1 cellular context compared by ENCODE assay signal in the genomic region with DNA sequence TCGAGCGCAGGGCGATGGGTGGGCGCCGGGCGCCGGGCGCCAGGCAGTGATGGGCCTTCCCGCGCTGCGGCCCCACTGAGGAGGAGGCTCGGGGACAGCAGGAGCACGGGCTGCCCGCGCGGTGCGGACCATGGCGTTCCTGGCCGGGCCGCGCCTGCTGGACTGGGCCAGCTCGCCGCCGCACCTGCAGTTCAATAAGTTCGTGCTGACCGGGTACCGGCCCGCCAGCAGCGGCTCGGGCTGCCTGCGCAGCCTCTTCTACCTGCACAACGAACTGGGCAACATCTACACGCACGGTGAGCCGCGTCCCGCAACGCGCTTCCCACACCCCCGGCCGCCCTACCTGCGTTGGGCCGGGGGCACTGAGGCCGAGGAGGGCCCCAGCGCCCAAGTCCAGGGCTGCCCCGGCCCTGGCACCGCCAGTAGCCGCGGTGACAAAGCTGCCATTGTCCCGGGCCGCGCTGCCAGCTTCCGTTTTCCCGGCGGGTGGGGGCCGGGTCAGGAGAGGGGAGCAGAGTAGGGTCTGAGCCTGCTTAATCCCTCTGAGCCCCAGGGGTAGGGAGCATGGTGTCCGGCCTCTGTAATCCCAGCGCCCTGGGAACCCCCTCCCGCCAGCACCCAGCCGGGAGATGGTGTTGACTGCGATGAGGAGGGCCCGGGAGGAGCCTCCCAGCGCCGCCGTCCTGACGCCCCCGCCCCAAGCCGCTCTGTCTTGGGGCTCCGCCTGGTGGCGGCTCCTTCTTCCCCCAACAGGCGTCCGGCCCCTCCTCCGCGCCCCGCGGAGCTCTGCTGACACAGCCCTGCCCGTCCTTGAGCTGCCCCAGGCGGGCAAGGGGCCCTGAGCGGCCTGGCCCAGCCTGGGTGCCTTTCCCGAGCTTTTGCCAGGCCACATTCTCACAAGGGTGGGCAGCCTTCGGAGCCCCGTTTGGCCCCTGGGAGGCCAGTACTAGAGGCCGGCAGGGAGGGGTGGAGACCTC.
TF ChIP-seq lines count a peak whose summit lies in the region.

No MANE protein-coding gene starts in this region.

TF ChIP-seq in K562, 482 proteins besides CTCF, POLR2A, EP300 and RAD21 (continued from another document and continues in another):
- TF ChIP-seq, protein P1, sequence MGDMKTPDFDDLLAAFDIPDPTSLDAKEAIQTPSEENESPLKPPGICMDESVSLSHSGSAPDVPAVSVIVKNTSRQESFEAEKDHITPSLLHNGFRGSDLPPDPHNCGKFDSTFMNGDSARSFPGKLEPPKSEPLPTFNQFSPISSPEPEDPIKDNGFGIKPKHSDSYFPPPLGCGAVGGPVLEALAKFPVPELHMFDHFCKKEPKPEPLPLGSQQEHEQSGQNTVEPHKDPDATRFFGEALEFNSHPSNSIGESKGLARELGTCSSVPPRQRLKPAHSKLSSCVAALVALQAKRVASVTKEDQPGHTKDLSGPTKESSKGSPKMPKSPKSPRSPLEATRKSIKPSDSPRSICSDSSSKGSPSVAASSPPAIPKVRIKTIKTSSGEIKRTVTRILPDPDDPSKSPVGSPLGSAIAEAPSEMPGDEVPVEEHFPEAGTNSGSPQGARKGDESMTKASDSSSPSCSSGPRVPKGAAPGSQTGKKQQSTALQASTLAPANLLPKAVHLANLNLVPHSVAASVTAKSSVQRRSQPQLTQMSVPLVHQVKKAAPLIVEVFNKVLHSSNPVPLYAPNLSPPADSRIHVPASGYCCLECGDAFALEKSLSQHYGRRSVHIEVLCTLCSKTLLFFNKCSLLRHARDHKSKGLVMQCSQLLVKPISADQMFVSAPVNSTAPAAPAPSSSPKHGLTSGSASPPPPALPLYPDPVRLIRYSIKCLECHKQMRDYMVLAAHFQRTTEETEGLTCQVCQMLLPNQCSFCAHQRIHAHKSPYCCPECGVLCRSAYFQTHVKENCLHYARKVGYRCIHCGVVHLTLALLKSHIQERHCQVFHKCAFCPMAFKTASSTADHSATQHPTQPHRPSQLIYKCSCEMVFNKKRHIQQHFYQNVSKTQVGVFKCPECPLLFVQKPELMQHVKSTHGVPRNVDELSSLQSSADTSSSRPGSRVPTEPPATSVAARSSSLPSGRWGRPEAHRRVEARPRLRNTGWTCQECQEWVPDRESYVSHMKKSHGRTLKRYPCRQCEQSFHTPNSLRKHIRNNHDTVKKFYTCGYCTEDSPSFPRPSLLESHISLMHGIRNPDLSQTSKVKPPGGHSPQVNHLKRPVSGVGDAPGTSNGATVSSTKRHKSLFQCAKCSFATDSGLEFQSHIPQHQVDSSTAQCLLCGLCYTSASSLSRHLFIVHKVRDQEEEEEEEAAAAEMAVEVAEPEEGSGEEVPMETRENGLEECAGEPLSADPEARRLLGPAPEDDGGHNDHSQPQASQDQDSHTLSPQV (IDR thresholded peaks at IDR 0.05), result peak; percentile 31; the same call in 1 of the 2 replicates
- TF ChIP-seq, protein P2, sequence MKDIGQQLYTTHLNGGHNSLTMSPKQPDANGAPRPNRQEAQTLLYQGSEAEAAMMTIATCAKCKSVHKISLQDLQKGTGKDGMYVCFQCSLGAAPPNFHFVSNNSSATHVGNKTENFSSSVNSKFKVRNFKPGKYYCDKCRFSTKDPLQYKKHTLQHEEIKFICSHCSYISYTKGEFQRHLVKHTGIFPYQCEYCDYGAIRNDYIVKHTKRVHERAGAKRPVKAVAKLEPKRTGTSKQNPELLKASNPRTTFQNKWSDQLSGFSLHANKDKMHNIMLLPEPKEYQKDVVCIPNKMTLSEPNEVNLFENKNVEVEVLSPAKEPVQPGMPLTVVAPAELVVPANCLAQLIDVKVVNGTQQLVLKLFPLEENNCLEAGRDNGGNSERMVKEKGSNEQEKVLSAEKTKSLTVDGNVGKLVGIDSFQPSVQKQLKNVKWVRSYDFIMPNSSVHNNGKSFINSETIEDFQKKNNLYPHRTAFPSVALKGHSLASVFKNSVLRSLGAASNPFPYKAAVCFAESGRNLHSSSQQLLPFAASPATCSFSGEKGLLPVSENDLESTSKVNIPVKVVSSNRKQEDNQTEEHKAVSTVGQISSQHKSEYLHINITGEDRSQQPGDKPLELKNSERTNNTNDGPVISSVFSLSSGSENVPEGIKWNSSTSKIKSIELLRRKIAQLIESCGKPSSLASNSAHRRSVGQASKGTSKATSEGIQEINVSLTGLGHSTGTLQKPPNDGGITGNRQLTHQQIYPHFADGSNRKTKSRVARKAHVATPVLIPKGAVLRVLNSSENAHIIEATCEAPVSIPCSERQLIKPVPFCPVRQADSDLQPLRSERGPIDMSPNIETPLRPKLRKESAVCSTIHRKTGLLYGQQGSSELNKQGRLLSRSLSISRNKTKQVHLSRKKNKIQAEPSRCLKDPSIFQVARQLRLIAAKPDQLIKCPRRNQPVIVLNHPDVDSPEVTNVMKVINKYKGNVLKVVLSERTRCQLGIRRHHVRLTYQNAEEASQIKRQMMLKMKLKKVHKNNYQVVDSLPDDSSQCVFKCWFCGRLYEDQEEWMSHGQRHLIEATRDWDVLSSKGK (CRISPR knock-in tag; IDR thresholded peaks at IDR 0.05), result no peak
- TF ChIP-seq, protein P3, sequence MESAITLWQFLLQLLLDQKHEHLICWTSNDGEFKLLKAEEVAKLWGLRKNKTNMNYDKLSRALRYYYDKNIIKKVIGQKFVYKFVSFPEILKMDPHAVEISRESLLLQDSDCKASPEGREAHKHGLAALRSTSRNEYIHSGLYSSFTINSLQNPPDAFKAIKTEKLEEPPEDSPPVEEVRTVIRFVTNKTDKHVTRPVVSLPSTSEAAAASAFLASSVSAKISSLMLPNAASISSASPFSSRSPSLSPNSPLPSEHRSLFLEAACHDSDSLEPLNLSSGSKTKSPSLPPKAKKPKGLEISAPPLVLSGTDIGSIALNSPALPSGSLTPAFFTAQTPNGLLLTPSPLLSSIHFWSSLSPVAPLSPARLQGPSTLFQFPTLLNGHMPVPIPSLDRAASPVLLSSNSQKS (CRISPR knock-in tag; IDR thresholded peaks at IDR 0.05), result 0 out of 2 replicates have a peak, but pooled peaks have one; percentile 48
- no peak for TF ChIP-seq ATF1 (CRISPR knock-in tag; IDR thresholded peaks at IDR 0.05)
- peak; percentile 38; the same call in 1 of the 2 replicates for TF ChIP-seq ATF1 (tag; IDR thresholded peaks at IDR 0.05)
- TF ChIP-seq, protein P4, sequence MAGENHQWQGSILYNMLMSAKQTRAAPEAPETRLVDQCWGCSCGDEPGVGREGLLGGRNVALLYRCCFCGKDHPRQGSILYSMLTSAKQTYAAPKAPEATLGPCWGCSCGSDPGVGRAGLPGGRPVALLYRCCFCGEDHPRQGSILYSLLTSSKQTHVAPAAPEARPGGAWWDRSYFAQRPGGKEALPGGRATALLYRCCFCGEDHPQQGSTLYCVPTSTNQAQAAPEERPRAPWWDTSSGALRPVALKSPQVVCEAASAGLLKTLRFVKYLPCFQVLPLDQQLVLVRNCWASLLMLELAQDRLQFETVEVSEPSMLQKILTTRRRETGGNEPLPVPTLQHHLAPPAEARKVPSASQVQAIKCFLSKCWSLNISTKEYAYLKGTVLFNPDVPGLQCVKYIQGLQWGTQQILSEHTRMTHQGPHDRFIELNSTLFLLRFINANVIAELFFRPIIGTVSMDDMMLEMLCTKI (IDR thresholded peaks at IDR 0.05; ENCODE audit: partially characterized antibody), result no peak
- no peak for TF ChIP-seq BRD9 (IDR thresholded peaks at IDR 0.05; ENCODE audit: low read depth, partially characterized antibody)
- TF ChIP-seq FOXP1 (CRISPR knock-in tag; IDR thresholded peaks at IDR 0.05), result no peak
- TF ChIP-seq BHLHE40 (IDR thresholded peaks at IDR 0.05; ENCODE audit: low read length), result no peak
- no peak for TF ChIP-seq HEY1 (CRISPR knock-in tag; IDR thresholded peaks at IDR 0.05; ENCODE audit: borderline replicate concordance)
- peak; percentile 25; the same call in 1 of the 2 replicates for TF ChIP-seq GATAD2B (IDR thresholded peaks at IDR 0.05; ENCODE audit: borderline replicate concordance)
- no peak for TF ChIP-seq RBM15 (IDR thresholded peaks at IDR 0.05; ENCODE audit: insufficient read depth, low read length)
- TF ChIP-seq FOXK1 (CRISPR knock-in tag; IDR thresholded peaks at IDR 0.05; ENCODE audit: borderline replicate concordance), result no peak
- TF ChIP-seq EHMT2 (IDR thresholded peaks at IDR 0.05), result no peak
- no peak for TF ChIP-seq ZNF174 (CRISPR knock-in tag; IDR thresholded peaks at IDR 0.05)
- TF ChIP-seq TCF3 (CRISPR knock-in tag; IDR thresholded peaks at IDR 0.05), result no peak
- TF ChIP-seq, protein P5, sequence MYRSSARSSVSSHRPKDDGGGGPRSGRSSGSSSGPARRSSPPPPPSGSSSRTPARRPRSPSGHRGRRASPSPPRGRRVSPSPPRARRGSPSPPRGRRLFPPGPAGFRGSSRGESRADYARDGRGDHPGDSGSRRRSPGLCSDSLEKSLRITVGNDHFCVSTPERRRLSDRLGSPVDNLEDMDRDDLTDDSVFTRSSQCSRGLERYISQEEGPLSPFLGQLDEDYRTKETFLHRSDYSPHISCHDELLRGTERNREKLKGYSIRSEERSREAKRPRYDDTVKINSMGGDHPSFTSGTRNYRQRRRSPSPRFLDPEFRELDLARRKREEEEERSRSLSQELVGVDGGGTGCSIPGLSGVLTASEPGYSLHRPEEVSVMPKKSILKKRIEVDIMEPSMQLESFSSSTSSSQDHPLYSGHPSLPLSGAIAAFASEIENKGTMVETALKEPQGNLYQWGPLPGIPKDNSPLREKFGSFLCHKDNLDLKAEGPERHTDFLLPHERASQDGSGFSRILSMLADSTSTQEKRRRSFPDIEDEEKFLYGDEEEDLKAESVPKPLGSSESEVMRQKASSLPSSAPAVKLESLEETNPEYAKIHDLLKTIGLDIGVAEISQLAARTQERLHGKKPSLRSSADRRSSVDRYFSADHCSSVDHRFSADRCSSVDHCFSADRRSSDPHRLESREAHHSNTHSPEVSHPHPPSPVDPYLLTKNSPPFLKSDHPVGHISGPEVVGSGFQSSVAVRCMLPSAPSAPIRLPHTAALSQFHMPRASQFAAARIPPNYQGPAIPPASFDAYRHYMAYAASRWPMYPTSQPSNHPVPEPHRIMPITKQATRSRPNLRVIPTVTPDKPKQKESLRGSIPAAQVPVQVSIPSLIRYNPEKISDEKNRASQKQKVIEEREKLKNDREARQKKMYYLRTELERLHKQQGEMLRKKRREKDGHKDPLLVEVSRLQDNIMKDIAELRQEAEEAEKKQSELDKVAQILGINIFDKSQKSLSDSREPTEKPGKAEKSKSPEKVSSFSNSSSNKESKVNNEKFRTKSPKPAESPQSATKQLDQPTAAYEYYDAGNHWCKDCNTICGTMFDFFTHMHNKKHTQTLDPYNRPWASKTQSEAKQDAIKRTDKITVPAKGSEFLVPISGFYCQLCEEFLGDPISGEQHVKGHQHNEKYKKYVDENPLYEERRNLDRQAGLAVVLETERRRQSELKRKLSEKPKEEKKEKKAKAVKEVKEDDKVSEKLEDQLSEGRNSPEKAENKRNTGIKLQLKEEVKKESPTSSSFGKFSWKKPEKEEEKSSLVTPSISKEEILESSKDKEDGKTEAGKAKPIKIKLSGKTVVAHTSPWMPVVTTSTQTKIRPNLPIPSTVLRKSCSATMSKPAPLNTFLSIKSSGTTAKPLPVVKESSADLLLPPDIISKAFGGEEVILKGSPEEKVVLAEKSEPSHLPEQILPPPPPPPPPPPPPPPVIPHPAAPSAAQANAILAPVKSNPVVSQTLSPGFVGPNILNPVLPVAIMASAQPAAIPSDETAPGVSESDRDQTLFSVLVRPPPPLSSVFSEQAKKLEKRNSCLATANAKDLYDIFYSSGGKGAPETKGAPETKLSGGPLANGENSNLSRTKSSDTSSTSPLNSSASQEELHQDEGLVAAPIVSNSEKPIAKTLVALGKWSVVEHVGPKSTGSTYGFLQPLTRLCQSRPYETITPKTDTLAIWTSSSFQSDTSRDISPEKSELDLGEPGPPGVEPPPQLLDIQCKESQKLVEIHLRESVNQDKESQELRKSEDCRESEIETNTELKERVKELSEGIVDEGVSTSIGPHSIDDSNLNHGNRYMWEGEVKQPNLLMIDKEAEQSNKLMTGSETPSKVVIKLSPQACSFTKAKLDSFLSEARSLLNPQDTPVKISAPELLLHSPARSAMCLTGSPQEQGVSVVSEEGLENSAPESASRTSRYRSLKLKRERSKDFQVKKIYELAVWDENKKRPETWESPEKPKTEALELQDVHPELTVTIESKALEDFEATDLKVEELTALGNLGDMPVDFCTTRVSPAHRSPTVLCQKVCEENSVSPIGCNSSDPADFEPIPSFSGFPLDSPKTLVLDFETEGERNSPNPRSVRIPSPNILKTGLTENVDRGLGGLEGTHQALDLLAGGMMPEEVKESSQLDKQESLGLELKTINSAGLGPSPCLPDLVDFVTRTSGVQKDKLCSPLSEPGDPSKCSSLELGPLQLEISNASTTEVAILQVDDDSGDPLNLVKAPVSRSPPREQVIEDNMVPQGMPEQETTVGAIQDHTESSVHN (IDR thresholded peaks at IDR 0.05; ENCODE audit: borderline replicate concordance in 1 of 2, low read depth in 1 of 2), result no peak
- no peak for TF ChIP-seq ZNF384 (IDR thresholded peaks at IDR 0.05; ENCODE audit: low read depth, low read length)
- no peak for TF ChIP-seq KLF1 (tag; IDR thresholded peaks at IDR 0.05)
- no peak for TF ChIP-seq ERF (CRISPR knock-in tag; IDR thresholded peaks at IDR 0.05)
- no peak for TF ChIP-seq NR2F6 (CRISPR knock-in tag; IDR thresholded peaks at IDR 0.05)
- no peak for TF ChIP-seq KAT8 (IDR thresholded peaks at IDR 0.05; ENCODE audit: low read depth)
- TF ChIP-seq GTF2A2 (tag; IDR thresholded peaks at IDR 0.05), result no peak
- no peak for TF ChIP-seq MEF2A (IDR thresholded peaks at IDR 0.05; ENCODE audit: control insufficient read depth, low read depth, low read length)
- no peak for TF ChIP-seq RBM34 (IDR thresholded peaks at IDR 0.05; ENCODE audit: borderline replicate concordance, insufficient read depth, low read length)
- TF ChIP-seq FOXJ3 (CRISPR knock-in tag; IDR thresholded peaks at IDR 0.05), result no peak
- TF ChIP-seq MCM5 (IDR thresholded peaks at IDR 0.05; ENCODE audit: low read depth), result no peak
- TF ChIP-seq, protein P6, sequence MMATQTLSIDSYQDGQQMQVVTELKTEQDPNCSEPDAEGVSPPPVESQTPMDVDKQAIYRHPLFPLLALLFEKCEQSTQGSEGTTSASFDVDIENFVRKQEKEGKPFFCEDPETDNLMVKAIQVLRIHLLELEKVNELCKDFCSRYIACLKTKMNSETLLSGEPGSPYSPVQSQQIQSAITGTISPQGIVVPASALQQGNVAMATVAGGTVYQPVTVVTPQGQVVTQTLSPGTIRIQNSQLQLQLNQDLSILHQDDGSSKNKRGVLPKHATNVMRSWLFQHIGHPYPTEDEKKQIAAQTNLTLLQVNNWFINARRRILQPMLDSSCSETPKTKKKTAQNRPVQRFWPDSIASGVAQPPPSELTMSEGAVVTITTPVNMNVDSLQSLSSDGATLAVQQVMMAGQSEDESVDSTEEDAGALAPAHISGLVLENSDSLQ (IDR thresholded peaks at IDR 0.05), result no peak
- no peak for TF ChIP-seq RBM25 (IDR thresholded peaks at IDR 0.05; ENCODE audit: low read depth, low read length, severe bottlenecking)
- TF ChIP-seq NFRKB (IDR thresholded peaks at IDR 0.05; ENCODE audit: low read depth), result no peak
- TF ChIP-seq KDM5B (IDR thresholded peaks at IDR 0.05; ENCODE audit: insufficient replicate concordance, low read depth, low read length), result peak; percentile 37
- TF ChIP-seq DMBX1 (CRISPR knock-in tag; IDR thresholded peaks at IDR 0.05; ENCODE audit: borderline replicate concordance), result no peak
- TF ChIP-seq ZNF41 (CRISPR knock-in tag; conservative IDR thresholded peaks at IDR 0.05), result no peak
- TF ChIP-seq NR4A1 (CRISPR knock-in tag; IDR thresholded peaks at IDR 0.05), result no peak
- no peak for TF ChIP-seq NR4A1 (tag; IDR thresholded peaks at IDR 0.05)
- no peak for TF ChIP-seq CHD4 (IDR thresholded peaks at IDR 0.05; ENCODE audit: insufficient read depth, insufficient replicate concordance, low read depth, low read length, poor library complexity, severe bottlenecking)
- TF ChIP-seq POLR2B (IDR thresholded peaks at IDR 0.05; ENCODE audit: low read depth, partially characterized antibody), result peak; percentile 45
